8 cellular contexts compared by ENCODE assay signal in genomic region chr15:98085003-98085639, GRCh38.
DNase-seq lines count a peak whose midpoint lies in the region; ATAC-seq and TF ChIP-seq lines count a peak whose summit lies in the region.

No MANE protein-coding gene starts in this region.

- H3K36me3 ChIP-seq in esophagus muscularis mucosa (no peaks in the 10 kb centered on the region), neural progenitor cell (no peaks in the 10 kb centered on the region)

- H3K27ac ChIP-seq in esophagus muscularis mucosa (replicated peaks in 1 of 4): no peak overlapping the region
- H3K27ac ChIP-seq in neural progenitor cell: no peak overlapping the region

- no peak overlapping the region for H3K4me2 ChIP-seq in neural progenitor cell

- H3K36me3 Mint-ChIP-seq in T-cell (no peaks in the 10 kb centered on the region), neural progenitor cell (no peaks in the 10 kb centered on the region)

- H3K4me3 ChIP-seq in esophagus muscularis mucosa: no peak overlapping the region
- no peak overlapping the region for H3K4me3 ChIP-seq in neural progenitor cell

- CTCF ChIA-PET in T-cell (lab: Charles Lee): no interaction called here

- H3K4me1 Mint-ChIP-seq in T-cell (no peaks in the 10 kb centered on the region), neural progenitor cell (peaks cover 4% of the 10 kb centered on the region)

- POLR2A ChIA-PET in T-cell (lab: Charles Lee): interaction anchor here in 1 of 2 donors (0.6 kb wide), 1 partner anchor 354 kb away, joined by 3 read pairs; no protein-coding TSS in a partner anchor

- H3K9me3 ChIP-seq in esophagus muscularis mucosa (peaks cover 0 to 9% (median 2%) of the 10 kb centered on the region in 4 donors), neural progenitor cell (ENCODE audit: low read depth) (no peaks in the 10 kb centered on the region)

- WGBS in esophagus muscularis mucosa: 0% methylated on average over 2 of the region's 2 CpGs

- H3K27me3 ChIP-seq in esophagus muscularis mucosa: no peaks in the 10 kb centered on the region
- H3K27me3 ChIP-seq in neural progenitor cell: no peaks in the 10 kb centered on the region

- ATAC-seq in T-cell (replicated peaks in 1 of 4) (no peak), HG02981 (IDR thresholded peaks at IDR 0.05; ENCODE audit: unreplicated experiment) (no peak), GM18520 (IDR thresholded peaks at IDR 0.05; ENCODE audit: unreplicated experiment) (no peak)

- no peaks in the 10 kb centered on the region for H3K79me2 ChIP-seq in neural progenitor cell (ENCODE audit: low read depth)

- H4K20me1 ChIP-seq in neural progenitor cell (ENCODE audit: low read depth): no peaks in the 10 kb centered on the region

- intact Hi-C loops in esophagus muscularis mucosa (cut with DNase I): loop anchor here (2.0 to 10.0 kb wide), 3 partner anchors 92 to 340 kb away; no protein-coding TSS in a partner anchor

- H3K27ac Mint-ChIP-seq in T-cell: no peak overlapping the region
- H3K27ac Mint-ChIP-seq in neural progenitor cell: no peak overlapping the region

- DNase-seq in A172 (ENCODE audit: low spot score) (peak; percentile 66), EL (peak; percentile 73), NCI-H1048 (lab: John Stamatoyannopoulos, UW) (peak; percentile 53), T-cell (peak in 19 of 34 experiments; percentile 1 to 38 (median 13)), esophagus muscularis mucosa (ENCODE audit: extremely low spot score) (no peak), neural progenitor cell (ENCODE audit: low spot score) (peak; percentile 70)

- H3K4me1 ChIP-seq in esophagus muscularis mucosa: no peaks in the 10 kb centered on the region
- H3K4me1 ChIP-seq in neural progenitor cell: no peaks in the 10 kb centered on the region

- H3K4me3 Mint-ChIP-seq in T-cell: no peak overlapping the region
- no peak overlapping the region for H3K4me3 Mint-ChIP-seq in neural progenitor cell

- H2AFZ ChIP-seq in neural progenitor cell (replicated peaks): no peak overlapping the region

- TF ChIP-seq POLR2A in esophagus muscularis mucosa (IDR thresholded peaks at IDR 0.05; ENCODE audit: low read depth): no peak

- no peak overlapping the region for H3K9ac ChIP-seq in neural progenitor cell

- TF ChIP-seq CTCF in esophagus muscularis mucosa (IDR thresholded peaks at IDR 0.05) (peak; percentile 74 to 79 (median 75)), neural progenitor cell (IDR thresholded peaks at IDR 0.05) (peak; percentile 75)

- H3F3A ChIP-seq in neural progenitor cell (ENCODE audit: low read depth): no peaks in the 10 kb centered on the region

- H3K9me3 Mint-ChIP-seq in T-cell: peaks cover 0 to 10% (median 6%) of the 10 kb centered on the region in 3 donors
- peaks cover 13% of the 10 kb centered on the region for H3K9me3 Mint-ChIP-seq in neural progenitor cell

- H3K27me3 Mint-ChIP-seq in T-cell: no peaks in the 10 kb centered on the region
- peaks cover 2% of the 10 kb centered on the region for H3K27me3 Mint-ChIP-seq in neural progenitor cell (ENCODE audit: insufficient read depth, low read depth)

- TF ChIP-seq EP300 in esophagus muscularis mucosa (IDR thresholded peaks at IDR 0.05): no peak
